ENCODE assay signal across 9 cellular contexts in the genomic region with DNA sequence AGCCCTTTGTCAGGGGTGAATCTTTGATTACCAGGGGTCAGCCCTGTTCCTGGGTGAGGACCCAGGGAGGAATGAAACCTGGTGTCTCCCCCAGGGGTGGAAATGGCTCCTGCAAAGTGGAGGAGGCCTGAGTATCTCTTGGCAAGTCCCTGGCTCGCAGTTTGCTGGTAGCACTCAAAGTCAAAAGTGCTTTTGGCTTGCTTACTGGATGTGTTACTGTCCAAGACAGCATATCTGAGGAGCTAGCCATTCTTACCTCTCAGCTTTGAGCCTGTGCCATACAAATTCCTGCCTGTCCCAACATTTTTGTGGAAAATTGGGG. TPM values are rescaled to one million over a fixed set of nuclear protein-coding genes. Genes with fewer than 3 reads are reported as not detected.
DNase-seq lines count a peak whose midpoint lies in the region; ATAC-seq, FAIRE-seq and TF ChIP-seq lines count a peak whose summit lies in the region.
"Had no signal": no experiment of that assay in that cellular context is flagged by ENCODE, and none has a peak within 500 bp of the region (broad histone marks: within the 10 kb centered on the region; RNA-seq: fewer than 3 reads in every experiment).

No MANE protein-coding gene starts in this region.

- no peak overlapping the region for H3K56ac ChIP-seq in H1 (replicated peaks; ENCODE audit: insufficient read length, low read depth, low read length)

- ATAC-seq in stimulated activated naive CD8-positive, alpha-beta T cell treated with anti-CD3 and anti-CD28 coated beads, Interleukin-15, Interleukin-2, amounts not matched to agents 100 U/mL and 50 U/mL, for 24 hours = no peak
- ATAC-seq in naive B cell (ENCODE audit: low read depth in 2 of 2) = no peak
- no peak for ATAC-seq in HG02870 (IDR thresholded peaks at IDR 0.05; ENCODE audit: unreplicated experiment)
- ATAC-seq in GM21717 (IDR thresholded peaks at IDR 0.05; ENCODE audit: unreplicated experiment) = no peak
- ATAC-seq: esophagus mucosa had no signal

- peaks cover 15% of the 10 kb centered on the region for H3K79me1 ChIP-seq in H1 (ENCODE audit: low read depth, low read length)

- no peak overlapping the region for H3K27ac Mint-ChIP-seq in stimulated activated naive CD8-positive, alpha-beta T cell treated with anti-CD3 and anti-CD28 coated beads, Interleukin-15, Interleukin-2, amounts not matched to agents 100 ng/mL and 50 ng/mL, for 24 hours
- H3K27ac Mint-ChIP-seq in naive B cell = peak overlapping the region in 3 of 6 donors; percentile 34 to 87 (median 50)

- peaks cover 0 to 6% of the 10 kb centered on the region in 2 experiments for H4K20me1 ChIP-seq in H1 (replicated peaks in 1 of 2; ENCODE audit: control insufficient read depth in 1 of 2, insufficient read depth in 2 of 2, low read length in 2 of 2)

- no peaks in the 10 kb centered on the region for H3K36me3 Mint-ChIP-seq in stimulated activated naive CD8-positive, alpha-beta T cell treated with anti-CD3 and anti-CD28 coated beads, Interleukin-15, Interleukin-2, amounts not matched to agents 100 ng/mL and 50 ng/mL, for 24 hours (ENCODE audit: low read depth)
- peaks cover 0 to 5% of the 10 kb centered on the region in 2 donors for H3K36me3 Mint-ChIP-seq in naive B cell

- no peak for TF ChIP-seq CTCF in H1 (IDR thresholded peaks at IDR 0.05; ENCODE audit: control extremely low read depth in 1 of 3, insufficient read depth in 1 of 3, low read depth in 1 of 3, low read length in 3 of 3)

- peak overlapping the region; percentile 51 for H3K4me3 Mint-ChIP-seq in stimulated activated naive CD8-positive, alpha-beta T cell treated with anti-CD3 and anti-CD28 coated beads, Interleukin-15, Interleukin-2, amounts not matched to agents 100 ng/mL and 50 ng/mL, for 24 hours
- peak overlapping the region; percentile 55 to 88 (median 82) for H3K4me3 Mint-ChIP-seq in naive B cell

- H3K36me3 ChIP-seq in H1 (ENCODE audit: control insufficient read depth in 2 of 4, insufficient read depth in 4 of 4, low read length in 3 of 4) = peaks cover 0 to 10% (median 2%) of the 10 kb centered on the region in 4 experiments; a peak in 3 of 8 replicates

- no peak overlapping the region; the same call in 1 of the 2 replicates for H2BK5ac ChIP-seq in H1 (ENCODE audit: low read depth, low read length)

- H3K27ac ChIP-seq in H1 (ENCODE audit: low read depth, low read length) = peak overlapping the region; percentile 47; the same call in 1 of the 2 replicates

- H3K4ac ChIP-seq in H1 (replicated peaks; ENCODE audit: insufficient read length, low read depth, low read length) = no peak overlapping the region

- H3K23me2 ChIP-seq in H1 (ENCODE audit: low read depth, low read length) = no peaks in the 10 kb centered on the region

- H3K9ac ChIP-seq in H1 (replicated peaks in 1 of 4; ENCODE audit: extremely low read depth in 1 of 4, low read depth in 3 of 4, low read length in 3 of 4) = no peak overlapping the region

- no peak overlapping the region; the same call in 1 of the 2 replicates for H4K8ac ChIP-seq in H1 (ENCODE audit: extremely low read depth, insufficient read depth, low read length)

- H3K23ac ChIP-seq in H1 (ENCODE audit: insufficient read length) = no peak overlapping the region

- peaks cover 3 to 88% of the 10 kb centered on the region in 2 experiments; a peak in 2 of 4 replicates for H3K79me2 ChIP-seq in H1 (ENCODE audit: control insufficient read depth in 1 of 2, insufficient read depth in 2 of 2, low read length in 2 of 2)

- TF ChIP-seq EP300 in H1 (IDR thresholded peaks at IDR 0.05; ENCODE audit: borderline replicate concordance in 1 of 2, low read depth in 2 of 2, low read length in 2 of 2) = no peak

- 0 out of 2 replicates have a peak overlapping the region, but pooled peaks have one; percentile 4 for H2BK12ac ChIP-seq in H1 (ENCODE audit: low read depth, low read length)

- no peak for TF ChIP-seq POLR2A in H1 (IDR thresholded peaks at IDR 0.05; ENCODE audit: control extremely low read depth in 1 of 2, low read depth in 2 of 2, low read length in 2 of 2)

- H3K18ac ChIP-seq in H1 (ENCODE audit: extremely low read depth, low read length) = no peak overlapping the region; the same call in 1 of the 2 replicates

- H2BK20ac ChIP-seq in H1 (ENCODE audit: low read length) = no peak overlapping the region

- POLR2A ChIA-PET in H1 (lab: Charles Lee; ENCODE audit: partially characterized antibody) = interaction anchor here (0.7 to 1.0 kb wide), 2 partner anchors 9 to 342 kb away, joined by 3 to 4 read pairs; no protein-coding TSS in a partner anchor

- H3K4me1 ChIP-seq in H1 (replicated peaks in 1 of 4; ENCODE audit: control insufficient read depth in 3 of 4, insufficient read depth in 4 of 4, low read length in 3 of 4) = peaks cover 7 to 21% (median 15%) of the 10 kb centered on the region in 4 experiments

- H3K14ac ChIP-seq in H1 (ENCODE audit: insufficient read length) = no peak overlapping the region

- DNase-seq in stimulated activated naive CD8-positive, alpha-beta T cell treated with anti-CD3 and anti-CD28 coated beads, Interleukin-15, Interleukin-2, amounts not matched to agents 100 U/mL and 50 U/mL, for 24 hours = no peak
- DNase-seq in H1 (ENCODE audit: low read depth in 1 of 2, low spot score in 2 of 2) (no peak), naive B cell (no peak), foreskin melanocyte (no peak), NCI-H446 treated with DMSO at 0.1 percent for 48 hours (lab: John Stamatoyannopoulos, UW) (no peak)

- H4K5ac ChIP-seq in H1 (ENCODE audit: insufficient read length, low read depth, low read length) = no peak overlapping the region

- H2BK15ac ChIP-seq in H1 (ENCODE audit: low read length) = no peak overlapping the region

- H2BK120ac ChIP-seq in H1 (replicated peaks; ENCODE audit: low read depth, low read length) = no peak overlapping the region

- 100% methylated on average over 1 of the region's 1 CpG; no CpG with 5 or more reads in 1 of the 2 experiments for WGBS in H1 (ENCODE audit: extremely low coverage in 1 of 2, insufficient coverage in 1 of 2, insufficient read length in 1 of 2, insufficient replicate concordance in 2 of 2, low coverage in 1 of 2, low lambda C conversion rate in 2 of 2, missing lambda C conversion rate in 1 of 2), 2 experiments

- FAIRE-seq in H1 (lab: Jason Lieb, UNC) = no peak

- H3K4me3 ChIP-seq in H1 (ENCODE audit: extremely low read depth in 1 of 4, insufficient read depth in 2 of 4, low read depth in 3 of 4, low read length in 4 of 4) = peak overlapping the region in 1 of 4 experiments; percentile 3; a peak in 1 of 8 replicates

- no peaks in the 10 kb centered on the region for H3K27me3 ChIP-seq in H1 (replicated peaks in 1 of 4; ENCODE audit: control insufficient read depth in 3 of 4, extremely low read depth in 1 of 4, insufficient read depth in 3 of 4, low read length in 3 of 4)

- CTCF ChIA-PET in H1 (lab: Charles Lee; ENCODE audit: partially characterized antibody) = interaction anchor here (1.9 kb wide), 1 partner anchor 9 kb away, joined by 5 read pairs; a partner anchor contains a TSS

- H3K9me3 Mint-ChIP-seq in stimulated activated naive CD8-positive, alpha-beta T cell treated with anti-CD3 and anti-CD28 coated beads, Interleukin-15, Interleukin-2, amounts not matched to agents 100 ng/mL and 50 ng/mL, for 24 hours = no peaks in the 10 kb centered on the region
- H3K9me3 Mint-ChIP-seq in naive B cell = peaks cover 0 to 14% (median 3%) of the 10 kb centered on the region in 7 donors

- H2AFZ ChIP-seq in H1 (ENCODE audit: low read length) = no peak overlapping the region

- no peak overlapping the region for H4K91ac ChIP-seq in H1 (replicated peaks; ENCODE audit: insufficient read length, low read length)

- H2AK5ac ChIP-seq in H1 (ENCODE audit: low read depth, low read length) = 0 out of 2 replicates have a peak overlapping the region, but pooled peaks have one; percentile 8

- peak overlapping the region in 1 of 2 experiments; percentile 12; a peak in 1 of 4 replicates for H3K4me2 ChIP-seq in H1 (ENCODE audit: insufficient read depth in 1 of 2, low read depth in 2 of 2, low read length in 2 of 2)

- H3K9me3 ChIP-seq in H1 (ENCODE audit: insufficient read depth in 2 of 2, low read depth in 1 of 2, low read length in 1 of 2) = peaks cover 9 to 10% of the 10 kb centered on the region in 2 experiments; a peak in 3 of 4 replicates

- peaks cover 17% of the 10 kb centered on the region for H3K4me1 Mint-ChIP-seq in stimulated activated naive CD8-positive, alpha-beta T cell treated with anti-CD3 and anti-CD28 coated beads, Interleukin-15, Interleukin-2, amounts not matched to agents 100 ng/mL and 50 ng/mL, for 24 hours (ENCODE audit: low read depth)
- H3K4me1 Mint-ChIP-seq in naive B cell = peaks cover 11 to 27% (median 21%) of the 10 kb centered on the region in 3 donors

- TF ChIP-seq RAD21 in H1 (IDR thresholded peaks at IDR 0.05 in 1 of 2, conservative IDR thresholded peaks at IDR 0.05 in 1 of 2; ENCODE audit: low read depth in 2 of 2, low read length in 2 of 2) = no peak

- no peaks in the 10 kb centered on the region for H3K27me3 Mint-ChIP-seq in stimulated activated naive CD8-positive, alpha-beta T cell treated with anti-CD3 and anti-CD28 coated beads, Interleukin-15, Interleukin-2, amounts not matched to agents 100 ng/mL and 50 ng/mL, for 24 hours
- H3K27me3 Mint-ChIP-seq in naive B cell = no peaks in the 10 kb centered on the region

TF ChIP-seq in H1, 55 proteins besides CTCF, POLR2A, EP300 and RAD21 (continues in another document):
- TF ChIP-seq, protein P1, sequence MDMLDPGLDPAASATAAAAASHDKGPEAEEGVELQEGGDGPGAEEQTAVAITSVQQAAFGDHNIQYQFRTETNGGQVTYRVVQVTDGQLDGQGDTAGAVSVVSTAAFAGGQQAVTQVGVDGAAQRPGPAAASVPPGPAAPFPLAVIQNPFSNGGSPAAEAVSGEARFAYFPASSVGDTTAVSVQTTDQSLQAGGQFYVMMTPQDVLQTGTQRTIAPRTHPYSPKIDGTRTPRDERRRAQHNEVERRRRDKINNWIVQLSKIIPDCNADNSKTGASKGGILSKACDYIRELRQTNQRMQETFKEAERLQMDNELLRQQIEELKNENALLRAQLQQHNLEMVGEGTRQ (IDR thresholded peaks at IDR 0.05; ENCODE audit: low read length) = no peak
- TF ChIP-seq TAF1 (IDR thresholded peaks at IDR 0.05; ENCODE audit: low read depth, low read length) (no peak), RXRA (IDR thresholded peaks at IDR 0.05; ENCODE audit: insufficient read depth, low read depth, low read length) (no peak)

RNA-seq across cellular contexts. Expression of a gene that starts 9.9 kb away (rescaled TPM):
- total RNA-seq in H1 (2021; fragmentation: NEBNext Ultra II Directional; extraction: Animal tissue kit (Norgen Biotek cat#: 25700)) = 28.5 and 31.4 TPM in 2 replicates
- polyA plus RNA-seq in H1 (2011; rRNA removed) (9.6 and 11.2 TPM in 2 replicates), naive B cell (ENCODE audit: low read depth in 6 of 6) (1 to 10 TPM in 5 of 6 donors, under 1 TPM in 1; 1.00 to 3.2 (median 2.2) TPM)
- polyA plus RNA-seq in H1 (2011; cell fraction: cytosol; rRNA removed) = 7.3 TPM
- 27.9 TPM for polyA plus RNA-seq in H1 (2011; cell fraction: nucleus; rRNA removed)
- 12.4 to 15.7 TPM (median 14.4 TPM) in 4 replicates for polyA plus RNA-seq in H1 (2012, experiment 1 of 2)
- 5.8 TPM for polyA plus RNA-seq in H1 (2012, experiment 2 of 2)
- polyA plus RNA-seq in H1 (2013, experiment 1 of 2) = 17.0 TPM
- 16.1 TPM for polyA plus RNA-seq in H1 (2013, experiment 2 of 2)
- 15.2 and 17.9 TPM in 2 replicates for polyA minus RNA-seq in H1 (2011; rRNA and poly(A)+ RNA removed)
- 10.3 TPM for polyA minus RNA-seq in H1 (2011; cell fraction: cytosol; rRNA and poly(A)+ RNA removed)
- 21.1 TPM for polyA minus RNA-seq in H1 (2011; cell fraction: nucleus; rRNA and poly(A)+ RNA removed)
